10 cellular contexts compared by ENCODE assay signal in genomic region chr5:124754206-124754927, GRCh38. TPM values are rescaled to one million over a fixed set of nuclear protein-coding genes. Genes with fewer than 3 reads are reported as not detected.
DNase-seq lines count a peak whose midpoint lies in the region; ATAC-seq, FAIRE-seq and TF ChIP-seq lines count a peak whose summit lies in the region.
"Had no signal": no experiment of that assay in that cellular context is flagged by ENCODE, and none has a peak within 500 bp of the region (broad histone marks: within the 10 kb centered on the region; RNA-seq: fewer than 3 reads in every experiment).

No MANE protein-coding gene starts in this region.

- DNase-seq in GM12864 (ENCODE audit: low read depth): no peak
- DNase-seq in NCI-H146 (lab: John Stamatoyannopoulos, UW): peak; percentile 57
- DNase-seq in WERI-Rb-1: peak; percentile 22
- no peak for DNase-seq in HTR-8/SVneo (ENCODE audit: insufficient read length, low spot score)
- no peak for DNase-seq in naive thymus-derived CD8-positive, alpha-beta T cell
- DNase-seq in PC-3: no peak
- DNase-seq: NCI-H1048 had no signal

- H3K4me3 ChIP-seq in GM12864 (ENCODE audit: low read depth, low read length): peak overlapping the region; percentile 37; the same call in 1 of the 2 replicates
- H3K4me3 ChIP-seq in WERI-Rb-1 (ENCODE audit: low read depth, low read length): no peak overlapping the region
- peak overlapping the region; percentile 25 for H3K4me3 ChIP-seq in neural cell (ENCODE audit: low read length)
- no peak overlapping the region for H3K4me3 ChIP-seq in PC-3 (ENCODE audit: low read length)

- H3K36me3 Mint-ChIP-seq in naive thymus-derived CD8-positive, alpha-beta T cell: peaks cover 0 to 5% (median 2%) of the 10 kb centered on the region in 3 donors

- TF ChIP-seq CTCF in GM12864 (IDR thresholded peaks at IDR 0.05; ENCODE audit: low read depth, low read length, missing control alignments) (no peak), WERI-Rb-1 (IDR thresholded peaks at IDR 0.05; ENCODE audit: low read depth, low read length) (no peak), neural cell (IDR thresholded peaks at IDR 0.05; ENCODE audit: poor library complexity, severe bottlenecking) (no peak), PC-3 (conservative IDR thresholded peaks at IDR 0.05; ENCODE audit: low read depth, low read length) (no peak)

- ATAC-seq in naive thymus-derived CD8-positive, alpha-beta T cell: no peak
- ATAC-seq in GM18502 (IDR thresholded peaks at IDR 0.05; ENCODE audit: poor library complexity, unreplicated experiment): no peak
- ATAC-seq in PC-3: no peak

- 0 out of 2 replicates have a peak, but pooled peaks cover 8% of the 10 kb centered on the region for H3K4me1 ChIP-seq in PC-3 (ENCODE audit: insufficient read depth, low read length)

- H3K9me2 ChIP-seq in neural cell (ENCODE audit: insufficient read depth, low read length) (no peaks in the 10 kb centered on the region), PC-3 (replicated peaks; ENCODE audit: low read length) (no peaks in the 10 kb centered on the region)

- H3K79me2 ChIP-seq in neural cell (replicated peaks; ENCODE audit: insufficient read depth, low read length): no peaks in the 10 kb centered on the region
- no peaks in the 10 kb centered on the region for H3K79me2 ChIP-seq in PC-3 (ENCODE audit: low read length)

- FAIRE-seq in HTR-8/SVneo (lab: Jason Lieb, UNC): no peak

- no TSS peak for BruUV-seq in PC-3 (replicated peaks; lab: Mats Ljungman, UMichigan)

- H3K4me3 Mint-ChIP-seq in naive thymus-derived CD8-positive, alpha-beta T cell: no peak overlapping the region

- H3F3A ChIP-seq in neural cell (ENCODE audit: insufficient read depth, low read length, poor library complexity, severe bottlenecking) (peaks cover 7% of the 10 kb centered on the region), PC-3 (ENCODE audit: low read length, unreplicated experiment) (no peaks in the 10 kb centered on the region)

- H3K4me2 ChIP-seq in neural cell (ENCODE audit: low read length): peak overlapping the region; percentile 31
- no peak overlapping the region for H3K4me2 ChIP-seq in PC-3 (ENCODE audit: low read length)

- no peaks in the 10 kb centered on the region for H4K20me1 ChIP-seq in neural cell (ENCODE audit: insufficient read depth)
- H4K20me1 ChIP-seq in PC-3 (ENCODE audit: low read length): no peaks in the 10 kb centered on the region

- no peak overlapping the region for H3K9ac ChIP-seq in neural cell (ENCODE audit: low read length)
- no peak overlapping the region for H3K9ac ChIP-seq in PC-3 (ENCODE audit: low read length)

- H3K27ac ChIP-seq in WERI-Rb-1 (peak overlapping the region; percentile 9), neural cell (ENCODE audit: low read length) (no peak overlapping the region), PC-3 (ENCODE audit: low read length) (no peak overlapping the region)

- CTCF ChIA-PET in PC-3 (lab: Charles Lee): no interaction called here

- H2AFZ ChIP-seq in neural cell (ENCODE audit: low read depth, low read length): no peak overlapping the region
- no peak overlapping the region for H2AFZ ChIP-seq in PC-3 (ENCODE audit: low read length)

- POLR2A ChIA-PET in naive thymus-derived CD8-positive, alpha-beta T cell (lab: Charles Lee): no interaction called here
- POLR2A ChIA-PET in PC-3 (lab: Charles Lee; ENCODE audit: unreplicated experiment): no interaction called here

- no peaks in the 10 kb centered on the region for H3K27me3 ChIP-seq in WERI-Rb-1 (ENCODE audit: insufficient read depth, low read depth, severe bottlenecking)
- H3K27me3 ChIP-seq in neural cell (ENCODE audit: insufficient read depth, low read depth, low read length): no peaks in the 10 kb centered on the region
- no peaks in the 10 kb centered on the region for H3K27me3 ChIP-seq in PC-3 (ENCODE audit: low read length)

- intact Hi-C loops in PC-3 (cut with micrococcal nuclease): no loop called here

- H3K27me3 Mint-ChIP-seq in naive thymus-derived CD8-positive, alpha-beta T cell: peaks cover 16 to 31% (median 17%) of the 10 kb centered on the region in 5 donors

- TF ChIP-seq EP300 in neural cell (conservative IDR thresholded peaks at IDR 0.05; ENCODE audit: poor library complexity, severe bottlenecking): no peak

- TF ChIP-seq RAD21 in neural cell (conservative IDR thresholded peaks at IDR 0.05): peak; percentile 25

- H3K27ac Mint-ChIP-seq in naive thymus-derived CD8-positive, alpha-beta T cell: no peak overlapping the region

- H3K9me3 ChIP-seq in WERI-Rb-1 (ENCODE audit: severe bottlenecking): no peaks in the 10 kb centered on the region
- no peaks in the 10 kb centered on the region for H3K9me3 ChIP-seq in neural cell (ENCODE audit: low read length)
- H3K9me3 ChIP-seq in PC-3 (ENCODE audit: low read length): no peaks in the 10 kb centered on the region

- H3K36me3 ChIP-seq in WERI-Rb-1 (no peaks in the 10 kb centered on the region), neural cell (ENCODE audit: insufficient read depth, low read length) (no peaks in the 10 kb centered on the region), PC-3 (ENCODE audit: low read depth, low read length) (no peaks in the 10 kb centered on the region)

- no peaks in the 10 kb centered on the region for H3K4me1 Mint-ChIP-seq in naive thymus-derived CD8-positive, alpha-beta T cell

- peaks cover 0 to 12% (median 2%) of the 10 kb centered on the region in 9 donors for H3K9me3 Mint-ChIP-seq in naive thymus-derived CD8-positive, alpha-beta T cell

TF ChIP-seq in neural cell, 6 proteins besides CTCF, POLR2A, EP300 and RAD21:
- peak; percentile 20 for TF ChIP-seq SMC3 (conservative IDR thresholded peaks at IDR 0.05; ENCODE audit: poor library complexity)
- peak; percentile 87 for TF ChIP-seq POLR2AphosphoS5 (IDR thresholded peaks at IDR 0.05)
- TF ChIP-seq REST (IDR thresholded peaks at IDR 0.05; ENCODE audit: borderline replicate concordance): no peak
- no peak for TF ChIP-seq TAF1 (IDR thresholded peaks at IDR 0.05; ENCODE audit: low read depth)
- no peak for TF ChIP-seq EZH2 (IDR thresholded peaks at IDR 0.05; ENCODE audit: borderline replicate concordance, insufficient read depth, low read length, poor library complexity, severe bottlenecking)
- TF ChIP-seq MXI1 (conservative IDR thresholded peaks at IDR 0.05; ENCODE audit: poor library complexity, severe bottlenecking): no peak

RNA-seq across cellular contexts. Expression of gene ZNF608, which starts 7.9 kb away (rescaled TPM):
- 32.4 and 39.3 TPM in 2 replicates for polyA plus RNA-seq in neural cell
- 105 and 110 TPM in 2 replicates for polyA minus RNA-seq in neural cell
- under 1 TPM; 0.47 to 0.66 TPM for total RNA-seq in naive thymus-derived CD8-positive, alpha-beta T cell
- not detected for polyA plus RNA-seq in naive thymus-derived CD8-positive, alpha-beta T cell
- total RNA-seq in PC-3 (2014; rRNA removed): 0.95 and 1.2 TPM in 2 replicates
- total RNA-seq: activated CD8-positive, alpha-beta memory T cell treated with anti-CD3 and anti-CD28 coated beads for 36 hours had no signal

Comparison
In these comparisons a context has a peak if more than half of its experiments do, and no peak if none do; other contexts are left out.
1. DNase-seq: peak in NCI-H146 (single experiment) and WERI-Rb-1 (single experiment); none in GM12864 (single experiment), HTR-8/SVneo (single experiment), naive thymus-derived CD8-positive, alpha-beta T cell (0 of 10) and PC-3 (single experiment).
2. H3K4me3 ChIP-seq: peak in GM12864 (single experiment) and neural cell (single experiment); none in WERI-Rb-1 (single experiment) and PC-3 (single experiment).